ENCODE assay signal across 2 cellular contexts in genomic region chr4:17418010-17418409, GRCh38.
TF ChIP-seq lines count a peak whose summit lies in the region.

No MANE protein-coding gene starts in this region.

TF ChIP-seq in GM23338, 12 proteins besides CTCF, POLR2A, EP300 and RAD21:
- TF ChIP-seq ZNF462 (CRISPR knock-in tag; IDR thresholded peaks at IDR 0.05) (peak; percentile 24; the same call in 1 of the 2 replicates), ZNF114 (CRISPR knock-in tag; IDR thresholded peaks at IDR 0.05) (no peak)

TF ChIP-seq in WTC11, 78 proteins besides CTCF, POLR2A, EP300 and RAD21 (continued from another document):
- no peak for TF ChIP-seq HMGXB4 (CRISPR knock-in tag; IDR thresholded peaks at IDR 0.05)
- TF ChIP-seq, protein P1, sequence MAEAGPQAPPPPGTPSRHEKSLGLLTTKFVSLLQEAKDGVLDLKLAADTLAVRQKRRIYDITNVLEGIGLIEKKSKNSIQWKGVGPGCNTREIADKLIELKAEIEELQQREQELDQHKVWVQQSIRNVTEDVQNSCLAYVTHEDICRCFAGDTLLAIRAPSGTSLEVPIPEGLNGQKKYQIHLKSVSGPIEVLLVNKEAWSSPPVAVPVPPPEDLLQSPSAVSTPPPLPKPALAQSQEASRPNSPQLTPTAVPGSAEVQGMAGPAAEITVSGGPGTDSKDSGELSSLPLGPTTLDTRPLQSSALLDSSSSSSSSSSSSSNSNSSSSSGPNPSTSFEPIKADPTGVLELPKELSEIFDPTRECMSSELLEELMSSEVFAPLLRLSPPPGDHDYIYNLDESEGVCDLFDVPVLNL (CRISPR knock-in tag; IDR thresholded peaks at IDR 0.05; ENCODE audit: borderline replicate concordance, low read depth), result no peak
- TF ChIP-seq KAT7 (CRISPR knock-in tag; IDR thresholded peaks at IDR 0.05; ENCODE audit: borderline replicate concordance), result no peak
- TF ChIP-seq, protein P2, sequence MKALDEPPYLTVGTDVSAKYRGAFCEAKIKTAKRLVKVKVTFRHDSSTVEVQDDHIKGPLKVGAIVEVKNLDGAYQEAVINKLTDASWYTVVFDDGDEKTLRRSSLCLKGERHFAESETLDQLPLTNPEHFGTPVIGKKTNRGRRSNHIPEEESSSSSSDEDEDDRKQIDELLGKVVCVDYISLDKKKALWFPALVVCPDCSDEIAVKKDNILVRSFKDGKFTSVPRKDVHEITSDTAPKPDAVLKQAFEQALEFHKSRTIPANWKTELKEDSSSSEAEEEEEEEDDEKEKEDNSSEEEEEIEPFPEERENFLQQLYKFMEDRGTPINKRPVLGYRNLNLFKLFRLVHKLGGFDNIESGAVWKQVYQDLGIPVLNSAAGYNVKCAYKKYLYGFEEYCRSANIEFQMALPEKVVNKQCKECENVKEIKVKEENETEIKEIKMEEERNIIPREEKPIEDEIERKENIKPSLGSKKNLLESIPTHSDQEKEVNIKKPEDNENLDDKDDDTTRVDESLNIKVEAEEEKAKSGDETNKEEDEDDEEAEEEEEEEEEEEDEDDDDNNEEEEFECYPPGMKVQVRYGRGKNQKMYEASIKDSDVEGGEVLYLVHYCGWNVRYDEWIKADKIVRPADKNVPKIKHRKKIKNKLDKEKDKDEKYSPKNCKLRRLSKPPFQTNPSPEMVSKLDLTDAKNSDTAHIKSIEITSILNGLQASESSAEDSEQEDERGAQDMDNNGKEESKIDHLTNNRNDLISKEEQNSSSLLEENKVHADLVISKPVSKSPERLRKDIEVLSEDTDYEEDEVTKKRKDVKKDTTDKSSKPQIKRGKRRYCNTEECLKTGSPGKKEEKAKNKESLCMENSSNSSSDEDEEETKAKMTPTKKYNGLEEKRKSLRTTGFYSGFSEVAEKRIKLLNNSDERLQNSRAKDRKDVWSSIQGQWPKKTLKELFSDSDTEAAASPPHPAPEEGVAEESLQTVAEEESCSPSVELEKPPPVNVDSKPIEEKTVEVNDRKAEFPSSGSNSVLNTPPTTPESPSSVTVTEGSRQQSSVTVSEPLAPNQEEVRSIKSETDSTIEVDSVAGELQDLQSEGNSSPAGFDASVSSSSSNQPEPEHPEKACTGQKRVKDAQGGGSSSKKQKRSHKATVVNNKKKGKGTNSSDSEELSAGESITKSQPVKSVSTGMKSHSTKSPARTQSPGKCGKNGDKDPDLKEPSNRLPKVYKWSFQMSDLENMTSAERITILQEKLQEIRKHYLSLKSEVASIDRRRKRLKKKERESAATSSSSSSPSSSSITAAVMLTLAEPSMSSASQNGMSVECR (CRISPR knock-in tag; IDR thresholded peaks at IDR 0.05; ENCODE audit: borderline replicate concordance), result no peak
- TF ChIP-seq ZNF532 (CRISPR knock-in tag; IDR thresholded peaks at IDR 0.05; ENCODE audit: borderline replicate concordance), result no peak
